In genomic region chr15:37208475-37209363, GRCh38 we compare ENCODE assay signal across 33 cellular contexts.
"Had no signal": no experiment of that assay in that cellular context is flagged by ENCODE, and none has a peak within 500 bp of the region (broad histone marks: within the 10 kb centered on the region; RNA-seq: fewer than 3 reads in every experiment).

No MANE protein-coding gene starts in this region.

- H3K4me1 ChIP-seq: adrenal gland, body of pancreas, breast epithelium had no signal

- H3K27ac ChIP-seq: adrenal gland, body of pancreas, brain microvascular endothelial cell, breast epithelium, VCaP had no signal

- H3K4me3 ChIP-seq: adrenal gland, body of pancreas, breast epithelium had no signal

- H3K36me3 ChIP-seq: adrenal gland, brain microvascular endothelial cell, breast epithelium had no signal

- FAIRE-seq: astrocyte, TTC549 had no signal

- H3K9me3 ChIP-seq: adrenal gland, body of pancreas, breast epithelium had no signal

- H3K27me3 ChIP-seq: adrenal gland, body of pancreas, brain microvascular endothelial cell, breast epithelium had no signal

- ATAC-seq: activated CD8-positive, alpha-beta T cell treated with anti-CD3 and anti-CD28 coated beads for 36 hours; activated naive CD4-positive, alpha-beta T cell treated with anti-CD3 and anti-CD28 coated beads, Interleukin-2, amount 50 U/mL, for 72 hours; activated T-cell treated with anti-CD3 and anti-CD28 coated beads, Interleukin-2, amount 50 U/mL, for 4 hours; activated T-cell treated with anti-CD3 and anti-CD28 coated beads, Interleukin-2, amount 50 U/mL, for 72 hours; activated T-helper 17 cell treated with anti-CD3 and anti-CD28 coated beads, Interleukin-2, amount 50 U/mL, for 72 hours; body of pancreas had no signal

- DNase-seq: activated B cell treated with CpG ODN at 0.5 μM for 24 hours; activated CD4-positive, alpha-beta memory T cell treated with anti-CD3 and anti-CD28 coated beads for 36 hours; activated CD4-positive, alpha-beta T cell treated with anti-CD3 and anti-CD28 coated beads for 4 hours; activated CD4-positive, alpha-beta T cell treated with anti-CD3 and anti-CD28 coated beads, Interleukin-2, amount 10 ng/mL, durations not matched to agents 24 days and 14 days; activated CD4-positive, alpha-beta T cell treated with anti-CD3 and anti-CD28 coated beads, Interleukin-2, amount 50 U/mL, for 1 hour; activated CD4-positive, alpha-beta T cell treated with anti-CD3 and anti-CD28 coated beads, Interleukin-2, amount 50 U/mL, for 4 hours; activated CD4-positive, CD25-positive, alpha-beta regulatory T cell treated with anti-CD3 and anti-CD28 coated beads, Interleukin-2, amount 50 U/mL, for 72 hours; activated CD8-positive, alpha-beta memory T cell treated with anti-CD3 and anti-CD28 coated beads, Interleukin-2, amount 50 U/mL, for 4 hours; activated CD8-positive, alpha-beta T cell treated with anti-CD3 and anti-CD28 coated beads for 36 hours; activated effector memory CD4-positive, alpha-beta T cell treated with anti-CD3 and anti-CD28 coated beads, Interleukin-2, amount 50 U/mL, for 16 hours; activated gamma-delta T cell treated with Interleukin-2 at 50 U/mL for 16 hours; activated naive CD4-positive, alpha-beta T cell; activated naive CD4-positive, alpha-beta T cell treated with anti-CD3 and anti-CD28 coated beads for 36 hours; activated naive CD4-positive, alpha-beta T cell treated with anti-CD3 and anti-CD28 coated beads, Interleukin-2, amount 50 U/mL, for 16 hours; activated naive CD8-positive, alpha-beta T cell treated with anti-CD3 and anti-CD28 coated beads for 36 hours; activated T-cell treated with anti-CD3 and anti-CD28 coated beads for 4 hours; activated T-cell treated with anti-CD3 and anti-CD28 coated beads, Interleukin-2, amount 50 U/mL, for 1 hour; activated T-cell treated with anti-CD3 and anti-CD28 coated beads, Interleukin-2, amount 50 U/mL, for 4 hours; activated T-cell treated with anti-CD3 and anti-CD28 coated beads, Interleukin-2, amount 50 U/mL, for 72 hours; adrenal gland; amniotic stem cell; aorta; body of pancreas; brain microvascular endothelial cell; central memory CD4-positive, alpha-beta T cell; T-helper 2 cell; T-helper 9 cell had no signal
